In the genomic region with DNA sequence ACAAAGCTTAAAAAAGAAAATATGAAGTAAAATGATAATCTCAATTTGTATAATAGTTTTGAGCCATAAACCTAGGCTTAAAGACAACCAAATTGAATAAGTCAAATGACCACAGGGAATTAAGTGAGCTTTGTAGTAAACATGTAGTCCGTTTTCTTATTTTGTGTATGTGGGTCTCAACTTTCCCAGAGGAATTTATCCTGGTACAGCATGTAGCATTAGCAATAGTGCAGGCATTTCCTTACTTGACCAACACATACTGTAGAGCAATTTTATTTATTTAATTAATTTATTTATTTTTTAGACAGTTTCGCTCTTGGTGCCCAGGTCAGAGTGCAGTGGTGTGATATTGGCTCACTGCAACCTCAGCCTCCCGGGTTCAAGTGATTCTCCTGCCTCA, we compare ENCODE assay signal across 1 cellular context.
TF ChIP-seq lines count a peak whose summit lies in the region.

No MANE protein-coding gene starts in this region.

TF ChIP-seq in SK-N-SH treated with all-trans-retinoic acid at 6 μM for 48 hours, 23 proteins besides CTCF, POLR2A, EP300 and RAD21:
- TF ChIP-seq, protein P1, sequence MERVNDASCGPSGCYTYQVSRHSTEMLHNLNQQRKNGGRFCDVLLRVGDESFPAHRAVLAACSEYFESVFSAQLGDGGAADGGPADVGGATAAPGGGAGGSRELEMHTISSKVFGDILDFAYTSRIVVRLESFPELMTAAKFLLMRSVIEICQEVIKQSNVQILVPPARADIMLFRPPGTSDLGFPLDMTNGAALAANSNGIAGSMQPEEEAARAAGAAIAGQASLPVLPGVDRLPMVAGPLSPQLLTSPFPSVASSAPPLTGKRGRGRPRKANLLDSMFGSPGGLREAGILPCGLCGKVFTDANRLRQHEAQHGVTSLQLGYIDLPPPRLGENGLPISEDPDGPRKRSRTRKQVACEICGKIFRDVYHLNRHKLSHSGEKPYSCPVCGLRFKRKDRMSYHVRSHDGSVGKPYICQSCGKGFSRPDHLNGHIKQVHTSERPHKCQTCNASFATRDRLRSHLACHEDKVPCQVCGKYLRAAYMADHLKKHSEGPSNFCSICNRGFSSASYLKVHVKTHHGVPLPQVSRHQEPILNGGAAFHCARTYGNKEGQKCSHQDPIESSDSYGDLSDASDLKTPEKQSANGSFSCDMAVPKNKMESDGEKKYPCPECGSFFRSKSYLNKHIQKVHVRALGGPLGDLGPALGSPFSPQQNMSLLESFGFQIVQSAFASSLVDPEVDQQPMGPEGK (CRISPR knock-in tag; IDR thresholded peaks at IDR 0.05; ENCODE audit: borderline replicate concordance) = no peak
- TF ChIP-seq ISL1 (CRISPR knock-in tag; IDR thresholded peaks at IDR 0.05) = no peak
- TF ChIP-seq, protein P2, sequence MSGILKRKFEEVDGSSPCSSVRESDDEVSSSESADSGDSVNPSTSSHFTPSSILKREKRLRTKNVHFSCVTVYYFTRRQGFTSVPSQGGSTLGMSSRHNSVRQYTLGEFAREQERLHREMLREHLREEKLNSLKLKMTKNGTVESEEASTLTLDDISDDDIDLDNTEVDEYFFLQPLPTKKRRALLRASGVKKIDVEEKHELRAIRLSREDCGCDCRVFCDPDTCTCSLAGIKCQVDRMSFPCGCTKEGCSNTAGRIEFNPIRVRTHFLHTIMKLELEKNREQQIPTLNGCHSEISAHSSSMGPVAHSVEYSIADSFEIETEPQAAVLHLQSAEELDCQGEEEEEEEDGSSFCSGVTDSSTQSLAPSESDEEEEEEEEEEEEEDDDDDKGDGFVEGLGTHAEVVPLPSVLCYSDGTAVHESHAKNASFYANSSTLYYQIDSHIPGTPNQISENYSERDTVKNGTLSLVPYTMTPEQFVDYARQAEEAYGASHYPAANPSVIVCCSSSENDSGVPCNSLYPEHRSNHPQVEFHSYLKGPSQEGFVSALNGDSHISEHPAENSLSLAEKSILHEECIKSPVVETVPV (CRISPR knock-in tag; IDR thresholded peaks at IDR 0.05) = no peak
- TF ChIP-seq, protein P3, sequence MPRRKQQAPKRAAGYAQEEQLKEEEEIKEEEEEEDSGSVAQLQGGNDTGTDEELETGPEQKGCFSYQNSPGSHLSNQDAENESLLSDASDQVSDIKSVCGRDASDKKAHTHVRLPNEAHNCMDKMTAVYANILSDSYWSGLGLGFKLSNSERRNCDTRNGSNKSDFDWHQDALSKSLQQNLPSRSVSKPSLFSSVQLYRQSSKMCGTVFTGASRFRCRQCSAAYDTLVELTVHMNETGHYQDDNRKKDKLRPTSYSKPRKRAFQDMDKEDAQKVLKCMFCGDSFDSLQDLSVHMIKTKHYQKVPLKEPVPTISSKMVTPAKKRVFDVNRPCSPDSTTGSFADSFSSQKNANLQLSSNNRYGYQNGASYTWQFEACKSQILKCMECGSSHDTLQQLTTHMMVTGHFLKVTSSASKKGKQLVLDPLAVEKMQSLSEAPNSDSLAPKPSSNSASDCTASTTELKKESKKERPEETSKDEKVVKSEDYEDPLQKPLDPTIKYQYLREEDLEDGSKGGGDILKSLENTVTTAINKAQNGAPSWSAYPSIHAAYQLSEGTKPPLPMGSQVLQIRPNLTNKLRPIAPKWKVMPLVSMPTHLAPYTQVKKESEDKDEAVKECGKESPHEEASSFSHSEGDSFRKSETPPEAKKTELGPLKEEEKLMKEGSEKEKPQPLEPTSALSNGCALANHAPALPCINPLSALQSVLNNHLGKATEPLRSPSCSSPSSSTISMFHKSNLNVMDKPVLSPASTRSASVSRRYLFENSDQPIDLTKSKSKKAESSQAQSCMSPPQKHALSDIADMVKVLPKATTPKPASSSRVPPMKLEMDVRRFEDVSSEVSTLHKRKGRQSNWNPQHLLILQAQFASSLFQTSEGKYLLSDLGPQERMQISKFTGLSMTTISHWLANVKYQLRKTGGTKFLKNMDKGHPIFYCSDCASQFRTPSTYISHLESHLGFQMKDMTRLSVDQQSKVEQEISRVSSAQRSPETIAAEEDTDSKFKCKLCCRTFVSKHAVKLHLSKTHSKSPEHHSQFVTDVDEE (CRISPR knock-in tag; IDR thresholded peaks at IDR 0.05) = no peak
- TF ChIP-seq ZFP3 (CRISPR knock-in tag; IDR thresholded peaks at IDR 0.05) = no peak
- TF ChIP-seq SNAI2 (CRISPR knock-in tag; IDR thresholded peaks at IDR 0.05) = no peak
- TF ChIP-seq BACH2 (CRISPR knock-in tag; IDR thresholded peaks at IDR 0.05; ENCODE audit: borderline replicate concordance) = no peak
- TF ChIP-seq, protein P4, sequence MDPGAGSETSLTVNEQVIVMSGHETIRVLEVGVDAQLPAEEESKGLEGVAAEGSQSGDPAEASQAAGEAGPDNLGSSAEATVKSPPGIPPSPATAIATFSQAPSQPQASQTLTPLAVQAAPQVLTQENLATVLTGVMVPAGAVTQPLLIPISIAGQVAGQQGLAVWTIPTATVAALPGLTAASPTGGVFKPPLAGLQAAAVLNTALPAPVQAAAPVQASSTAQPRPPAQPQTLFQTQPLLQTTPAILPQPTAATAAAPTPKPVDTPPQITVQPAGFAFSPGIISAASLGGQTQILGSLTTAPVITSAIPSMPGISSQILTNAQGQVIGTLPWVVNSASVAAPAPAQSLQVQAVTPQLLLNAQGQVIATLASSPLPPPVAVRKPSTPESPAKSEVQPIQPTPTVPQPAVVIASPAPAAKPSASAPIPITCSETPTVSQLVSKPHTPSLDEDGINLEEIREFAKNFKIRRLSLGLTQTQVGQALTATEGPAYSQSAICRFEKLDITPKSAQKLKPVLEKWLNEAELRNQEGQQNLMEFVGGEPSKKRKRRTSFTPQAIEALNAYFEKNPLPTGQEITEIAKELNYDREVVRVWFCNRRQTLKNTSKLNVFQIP (CRISPR knock-in tag; IDR thresholded peaks at IDR 0.05; ENCODE audit: borderline replicate concordance, low read depth) = no peak
- TF ChIP-seq ZNF8 (CRISPR knock-in tag; IDR thresholded peaks at IDR 0.05) = no peak
- TF ChIP-seq, protein P5, sequence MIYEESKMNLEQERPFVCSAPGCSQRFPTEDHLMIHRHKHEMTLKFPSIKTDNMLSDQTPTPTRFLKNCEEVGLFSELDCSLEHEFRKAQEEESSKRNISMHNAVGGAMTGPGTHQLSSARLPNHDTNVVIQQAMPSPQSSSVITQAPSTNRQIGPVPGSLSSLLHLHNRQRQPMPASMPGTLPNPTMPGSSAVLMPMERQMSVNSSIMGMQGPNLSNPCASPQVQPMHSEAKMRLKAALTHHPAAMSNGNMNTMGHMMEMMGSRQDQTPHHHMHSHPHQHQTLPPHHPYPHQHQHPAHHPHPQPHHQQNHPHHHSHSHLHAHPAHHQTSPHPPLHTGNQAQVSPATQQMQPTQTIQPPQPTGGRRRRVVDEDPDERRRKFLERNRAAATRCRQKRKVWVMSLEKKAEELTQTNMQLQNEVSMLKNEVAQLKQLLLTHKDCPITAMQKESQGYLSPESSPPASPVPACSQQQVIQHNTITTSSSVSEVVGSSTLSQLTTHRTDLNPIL (CRISPR knock-in tag; IDR thresholded peaks at IDR 0.05; ENCODE audit: low read depth) = no peak
